In genomic region chr1:109090100-109090414, GRCh38 we compare ENCODE assay signal across 8 cellular contexts. TPM values are rescaled to one million over a fixed set of nuclear protein-coding genes. Genes with fewer than 3 reads are reported as not detected.
DNase-seq lines count a peak whose midpoint lies in the region; ATAC-seq and TF ChIP-seq lines count a peak whose summit lies in the region.
"Not testable (repeated sequence)": the region's sequence is repeated elsewhere in the genome, so short reads cannot be mapped to it uniquely, and the experiment has no call there.

No MANE protein-coding gene starts in this region.

- DNase-seq in AG04450 (ENCODE audit: low read depth, low spot score); Panc1 (ENCODE audit: low read depth, low spot score); activated T-helper 1 cell treated with anti-CD3 and anti-CD28 coated beads, Interleukin-12 subunit alpha, Interleukin-12 subunit beta, Interleukin-2, Interleukin-4 antibody, amounts not matched to agents 30 ng/mL and 10 ng/mL and 1 ng/mL, durations not matched to agents 14 hours and 24 hours and 36 hours (ENCODE audit: low spot score); naive B cell; stimulated activated effector memory CD8-positive, alpha-beta T cell treated with anti-CD3 and anti-CD28 coated beads, Interleukin-12 subunit alpha, Interleukin-12 subunit beta, amount 100 ng/mL, for 72 hours (ENCODE audit: low spot score in 2 of 2): not testable (repeated sequence)
- peak in 1 of 3 donors; percentile 64 for DNase-seq in right cardiac atrium

- peak overlapping the region; percentile 92 for H3K4me3 Mint-ChIP-seq in activated T-helper 1 cell treated with anti-CD3 and anti-CD28 coated beads, Interleukin-12 subunit alpha, Interleukin-12 subunit beta, Interleukin-2, Interleukin-4 antibody, amounts not matched to agents 30 ng/mL and 10 ng/mL and 1 ng/mL, durations not matched to agents 14 hours and 24 hours and 36 hours
- H3K4me3 Mint-ChIP-seq in dendritic cell treated with granulocyte-macrophage colony-stimulating factor and Interleukin-4, amounts not matched to agents 40 ng/mL and 50 ng/mL, for 4 days: peak overlapping the region; percentile 97
- peak overlapping the region; percentile 90 to 98 (median 94) for H3K4me3 Mint-ChIP-seq in naive B cell
- peak overlapping the region; percentile 95 for H3K4me3 Mint-ChIP-seq in stimulated activated effector memory CD8-positive, alpha-beta T cell treated with anti-CD3 and anti-CD28 coated beads, Interleukin-12 subunit alpha, Interleukin-12 subunit beta, amount 100 ng/mL, for 72 hours

- H3K4me1 ChIP-seq in HEK293 (ENCODE audit: control insufficient read depth, insufficient read depth, low read length); right cardiac atrium (ENCODE audit: control insufficient read depth, insufficient read depth, low read length): not testable (repeated sequence)
- peaks cover 19% of the 10 kb centered on the region for H3K4me1 ChIP-seq in Panc1 (ENCODE audit: control insufficient read depth, insufficient read depth, low read length)

- H3K4me3 ChIP-seq in AG04450 (ENCODE audit: low read depth, low read length) (peak overlapping the region; percentile 92), HEK293 (ENCODE audit: low read depth, low read length) (peak overlapping the region; percentile 98), Panc1 (ENCODE audit: low read depth in 2 of 2, low read length in 2 of 2) (peak overlapping the region; percentile 61 to 90), right cardiac atrium (ENCODE audit: low read length) (peak overlapping the region; percentile 82)

- H3K36me3 Mint-ChIP-seq in activated T-helper 1 cell treated with anti-CD3 and anti-CD28 coated beads, Interleukin-12 subunit alpha, Interleukin-12 subunit beta, Interleukin-2, Interleukin-4 antibody, amounts not matched to agents 30 ng/mL and 10 ng/mL and 1 ng/mL, durations not matched to agents 14 hours and 24 hours and 36 hours (ENCODE audit: low read depth): peaks cover 23% of the 10 kb centered on the region
- H3K36me3 Mint-ChIP-seq in dendritic cell treated with granulocyte-macrophage colony-stimulating factor and Interleukin-4, amounts not matched to agents 40 ng/mL and 50 ng/mL, for 4 days (ENCODE audit: low read depth): peaks cover 50% of the 10 kb centered on the region
- not testable (repeated sequence) for H3K36me3 Mint-ChIP-seq in naive B cell
- peaks cover 44% of the 10 kb centered on the region for H3K36me3 Mint-ChIP-seq in stimulated activated effector memory CD8-positive, alpha-beta T cell treated with anti-CD3 and anti-CD28 coated beads, Interleukin-12 subunit alpha, Interleukin-12 subunit beta, amount 100 ng/mL, for 72 hours

- in situ Hi-C loops in Panc1 (cut with HindIII; ENCODE audit: low pct_unique_long_range_greater_than_20kb, low sequenced_read_pairs): not testable (repeated sequence)

- WGBS in right cardiac atrium: 33% methylated on average over 21 of the region's 21 CpGs

- BruUV-seq in Panc1 (replicated peaks; lab: Mats Ljungman, UMichigan): not testable (repeated sequence)

- CTCF ChIA-PET in AG04450 (lab: Charles Lee) (interaction anchor here (1.0 to 2.8 kb wide), 2 partner anchors 10 to 23 kb away, joined by 3 to 15 read pairs; a partner anchor contains a TSS), HEK293 (lab: Yijun Ruan, JAX) (interaction anchor here (0.6 to 2.2 kb wide), 5 partner anchors 8 to 1815 kb away, joined by 3 to 13 read pairs (median 3); a partner anchor contains a TSS), Panc1 (lab: Charles Lee) (interaction anchor here (1.2 kb wide), 1 partner anchor 10 kb away, joined by 12 read pairs; no protein-coding TSS in a partner anchor)

- H3K27me3 ChIP-seq in AG04450 (ENCODE audit: control insufficient read depth, insufficient read depth, low read length); Panc1 (ENCODE audit: control insufficient read depth, insufficient read depth, low read length); right cardiac atrium (ENCODE audit: control insufficient read depth, insufficient read depth): not testable (repeated sequence)

- not testable (repeated sequence) for H3K27me3 Mint-ChIP-seq in activated T-helper 1 cell treated with anti-CD3 and anti-CD28 coated beads, Interleukin-12 subunit alpha, Interleukin-12 subunit beta, Interleukin-2, Interleukin-4 antibody, amounts not matched to agents 30 ng/mL and 10 ng/mL and 1 ng/mL, durations not matched to agents 14 hours and 24 hours and 36 hours (ENCODE audit: insufficient read depth); dendritic cell treated with granulocyte-macrophage colony-stimulating factor and Interleukin-4, amounts not matched to agents 40 ng/mL and 50 ng/mL, for 4 days; naive B cell

- H3K36me3 ChIP-seq in HEK293 (ENCODE audit: control insufficient read depth in 2 of 2, insufficient read depth in 1 of 2, low read length in 2 of 2): peaks cover 3 to 17% of the 10 kb centered on the region in 2 experiments; a peak in 2 of 3 replicates
- H3K36me3 ChIP-seq in Panc1 (ENCODE audit: control insufficient read depth, insufficient read depth, low read length): not testable (repeated sequence)

- TF ChIP-seq CTCF in AG04450 (IDR thresholded peaks at IDR 0.05; ENCODE audit: low read depth, low read length); HEK293 (tag by site-specific recombination; IDR thresholded peaks at IDR 0.05); Panc1 (IDR thresholded peaks at IDR 0.05): not testable (repeated sequence)

- peak overlapping the region; percentile 93 for H3K27ac Mint-ChIP-seq in activated T-helper 1 cell treated with anti-CD3 and anti-CD28 coated beads, Interleukin-12 subunit alpha, Interleukin-12 subunit beta, Interleukin-2, Interleukin-4 antibody, amounts not matched to agents 30 ng/mL and 10 ng/mL and 1 ng/mL, durations not matched to agents 14 hours and 24 hours and 36 hours
- peak overlapping the region; percentile 97 for H3K27ac Mint-ChIP-seq in dendritic cell treated with granulocyte-macrophage colony-stimulating factor and Interleukin-4, amounts not matched to agents 40 ng/mL and 50 ng/mL, for 4 days
- peak overlapping the region; percentile 98 to 100 (median 99) for H3K27ac Mint-ChIP-seq in naive B cell
- H3K27ac Mint-ChIP-seq in stimulated activated effector memory CD8-positive, alpha-beta T cell treated with anti-CD3 and anti-CD28 coated beads, Interleukin-12 subunit alpha, Interleukin-12 subunit beta, amount 100 ng/mL, for 72 hours: peak overlapping the region; percentile 94

- peak overlapping the region; percentile 99 for H3K27ac ChIP-seq in AG04450 (ENCODE audit: low read depth, low read length)
- H3K27ac ChIP-seq in HEK293 (ENCODE audit: extremely low read depth, low read depth, low read length): peak overlapping the region; percentile 64
- peak overlapping the region; percentile 95 for H3K27ac ChIP-seq in Panc1 (ENCODE audit: low read length)
- peak overlapping the region; percentile 97 for H3K27ac ChIP-seq in right cardiac atrium (ENCODE audit: low read length)

- intact Hi-C loops in Panc1 (cut with micrococcal nuclease; ENCODE audit: unreplicated experiment): loop anchor here (5.0 kb wide), 1 partner anchor 107 kb away; no protein-coding TSS in a partner anchor
- intact Hi-C loops in activated T-helper 1 cell treated with anti-CD3 and anti-CD28 coated beads, Interleukin-12 subunit alpha, Interleukin-12 subunit beta, Interleukin-2, Interleukin-4 antibody, amounts not matched to agents 30 ng/mL and 10 ng/mL and 1 ng/mL, durations not matched to agents 14 hours and 24 hours and 36 hours (cut with micrococcal nuclease): loop anchor here (1.0 to 5.0 kb wide), 12 partner anchors 10 to 1249 kb away; partner anchors contain the start of genes CLCC1, PRPF38B, PSMA5 and RBM15
- intact Hi-C loops in dendritic cell treated with granulocyte-macrophage colony-stimulating factor and Interleukin-4, amounts not matched to agents 40 ng/mL and 50 ng/mL, for 4 days (cut with micrococcal nuclease): loop anchor here (1.0 to 2.0 kb wide), 2 partner anchors 14 to 47 kb away; partner anchors contain the start of genes TAF13 and WDR47
- intact Hi-C loops in right cardiac atrium (cut with DNase I): not testable (repeated sequence)

- not testable (repeated sequence) for H3K9me3 ChIP-seq in AG04450 (ENCODE audit: control insufficient read depth, insufficient read depth, low read length); HEK293 (ENCODE audit: control insufficient read depth, insufficient read depth, low read depth, low read length); Panc1 (ENCODE audit: control insufficient read depth, insufficient read depth, low read depth, low read length); right cardiac atrium (ENCODE audit: control insufficient read depth, low read length)

- H3K4me1 Mint-ChIP-seq in activated T-helper 1 cell treated with anti-CD3 and anti-CD28 coated beads, Interleukin-12 subunit alpha, Interleukin-12 subunit beta, Interleukin-2, Interleukin-4 antibody, amounts not matched to agents 30 ng/mL and 10 ng/mL and 1 ng/mL, durations not matched to agents 14 hours and 24 hours and 36 hours (ENCODE audit: low read depth): peaks cover 21% of the 10 kb centered on the region
- H3K4me1 Mint-ChIP-seq in dendritic cell treated with granulocyte-macrophage colony-stimulating factor and Interleukin-4, amounts not matched to agents 40 ng/mL and 50 ng/mL, for 4 days (ENCODE audit: low read depth): peaks cover 26% of the 10 kb centered on the region
- H3K4me1 Mint-ChIP-seq in naive B cell: peaks cover 26 to 46% (median 31%) of the 10 kb centered on the region in 3 donors
- H3K4me1 Mint-ChIP-seq in stimulated activated effector memory CD8-positive, alpha-beta T cell treated with anti-CD3 and anti-CD28 coated beads, Interleukin-12 subunit alpha, Interleukin-12 subunit beta, amount 100 ng/mL, for 72 hours: peaks cover 12% of the 10 kb centered on the region

- H3K9me3 Mint-ChIP-seq in activated T-helper 1 cell treated with anti-CD3 and anti-CD28 coated beads, Interleukin-12 subunit alpha, Interleukin-12 subunit beta, Interleukin-2, Interleukin-4 antibody, amounts not matched to agents 30 ng/mL and 10 ng/mL and 1 ng/mL, durations not matched to agents 14 hours and 24 hours and 36 hours; dendritic cell treated with granulocyte-macrophage colony-stimulating factor and Interleukin-4, amounts not matched to agents 40 ng/mL and 50 ng/mL, for 4 days; naive B cell; stimulated activated effector memory CD8-positive, alpha-beta T cell treated with anti-CD3 and anti-CD28 coated beads, Interleukin-12 subunit alpha, Interleukin-12 subunit beta, amount 100 ng/mL, for 72 hours: not testable (repeated sequence)

- POLR2A ChIA-PET in AG04450 (lab: Yijun Ruan, JAX): interaction anchor here (1.1 to 2.7 kb wide), 4 partner anchors 10 to 48 kb away, joined by 4 to 55 read pairs (median 8); partner anchors contain the start of genes TAF13 and WDR47
- POLR2A ChIA-PET in HEK293 (lab: Yijun Ruan, JAX): interaction anchor here (0.6 to 3.4 kb wide), 5 partner anchors 10 to 49 kb away, joined by 3 to 68 read pairs (median 6); partner anchors contain the start of genes TAF13 and WDR47
- POLR2A ChIA-PET in Panc1 (lab: Charles Lee): interaction anchor here (0.7 kb wide), 1 partner anchor 1003 kb away, joined by 6 read pairs; no protein-coding TSS in a partner anchor

- ATAC-seq in Panc1 (peak; percentile 3), naive B cell (ENCODE audit: low read depth in 2 of 2) (peak; percentile 63 to 65)
- not testable (repeated sequence) for ATAC-seq in right cardiac atrium; stimulated activated effector memory CD8-positive, alpha-beta T cell treated with anti-CD3 and anti-CD28 coated beads, Interleukin-12 subunit alpha, Interleukin-12 subunit beta, amount 100 ng/mL, for 72 hours

RNA-seq across cellular contexts. Expression of gene TMEM167B, which starts 0.5 kb away (rescaled TPM):
- 38.8 and 39.0 TPM in 2 replicates for polyA plus RNA-seq in AG04450 (2011; rRNA removed)
- 16.9 and 20.0 TPM in 2 replicates for polyA minus RNA-seq in AG04450 (2011; rRNA and poly(A)+ RNA removed)
- 18.1 TPM for total RNA-seq in Panc1 (2021; ENCODE audit: unreplicated experiment)
- polyA plus RNA-seq in Panc1 (2012; ENCODE audit: insufficient read length): 11.3 TPM
- 26.2 and 27.6 TPM in 2 replicates for total RNA-seq in activated T-helper 1 cell treated with anti-CD3 and anti-CD28 coated beads, Interleukin-12 subunit alpha, Interleukin-12 subunit beta, Interleukin-2, Interleukin-4 antibody, amounts not matched to agents 30 ng/mL and 10 ng/mL and 1 ng/mL, durations not matched to agents 14 hours and 24 hours and 36 hours
- total RNA-seq in right cardiac atrium: 10 to 100 TPM; 38.2 to 60.6 (median 48.5) TPM
- polyA plus RNA-seq in right cardiac atrium: 17.1 TPM
- polyA plus RNA-seq in naive B cell (ENCODE audit: low read depth in 6 of 6): 10 to 100 TPM; 20.8 to 44.2 (median 36.0) TPM

RNA-seq across cellular contexts. Expression of gene TAF13, which starts 14.3 kb away (rescaled TPM):
- polyA plus RNA-seq in AG04450 (2011; rRNA removed) (61.8 and 81.9 TPM in 2 replicates), right cardiac atrium (56.7 TPM), naive B cell (ENCODE audit: low read depth in 6 of 6) (1 to 10 TPM in 4 of 6 donors, under 1 TPM in 2; 0.43 to 2.3 (median 1.2) TPM)
- polyA minus RNA-seq in AG04450 (2011; rRNA and poly(A)+ RNA removed): 21.5 and 42.1 TPM in 2 replicates
- total RNA-seq in Panc1 (2021; ENCODE audit: unreplicated experiment) (28.9 TPM), right cardiac atrium (10 to 100 TPM; 59.2 to 67.3 (median 64.5) TPM)
- polyA plus RNA-seq in Panc1 (2012; ENCODE audit: insufficient read length): 14.4 TPM
- 28.8 and 32.6 TPM in 2 replicates for total RNA-seq in activated T-helper 1 cell treated with anti-CD3 and anti-CD28 coated beads, Interleukin-12 subunit alpha, Interleukin-12 subunit beta, Interleukin-2, Interleukin-4 antibody, amounts not matched to agents 30 ng/mL and 10 ng/mL and 1 ng/mL, durations not matched to agents 14 hours and 24 hours and 36 hours

RNA-seq across cellular contexts. Expression of gene ELAPOR1, which starts 23.9 kb away (rescaled TPM):
- 0.88 and 0.94 TPM in 2 replicates for polyA plus RNA-seq in AG04450 (2011; rRNA removed)
- 1.2 and 1.3 TPM in 2 replicates for polyA minus RNA-seq in AG04450 (2011; rRNA and poly(A)+ RNA removed)
- 0.28 TPM for total RNA-seq in Panc1 (2021; ENCODE audit: unreplicated experiment)
- 0.16 TPM for polyA plus RNA-seq in Panc1 (2012; ENCODE audit: insufficient read length)
- total RNA-seq in activated T-helper 1 cell treated with anti-CD3 and anti-CD28 coated beads, Interleukin-12 subunit alpha, Interleukin-12 subunit beta, Interleukin-2, Interleukin-4 antibody, amounts not matched to agents 30 ng/mL and 10 ng/mL and 1 ng/mL, durations not matched to agents 14 hours and 24 hours and 36 hours: 32.7 and 38.5 TPM in 2 replicates
- under 1 TPM; 0.28 to 0.51 (median 0.30) TPM for total RNA-seq in right cardiac atrium
- polyA plus RNA-seq in right cardiac atrium: 0.18 TPM
- under 1 TPM in 3 of 6 donors, not detected in 3; 0.04 to 0.65 (median 0.62) TPM for polyA plus RNA-seq in naive B cell (ENCODE audit: low read depth in 6 of 6)

RNA-seq across cellular contexts. Expression of gene WDR47, which starts 48.2 kb away (rescaled TPM):
- polyA plus RNA-seq in AG04450 (2011; rRNA removed) (14.6 and 23.1 TPM in 2 replicates), right cardiac atrium (5.2 TPM), naive B cell (ENCODE audit: low read depth in 6 of 6) (1 to 10 TPM; 3.4 to 8.7 (median 6.5) TPM)
- 10.8 and 19.0 TPM in 2 replicates for polyA minus RNA-seq in AG04450 (2011; rRNA and poly(A)+ RNA removed)
- total RNA-seq in Panc1 (2021; ENCODE audit: unreplicated experiment) (9.6 TPM), right cardiac atrium (10 to 100 TPM; 14.6 to 19.0 (median 16.6) TPM)
- polyA plus RNA-seq in Panc1 (2012; ENCODE audit: insufficient read length): 9.6 TPM
- 11.5 and 14.4 TPM in 2 replicates for total RNA-seq in activated T-helper 1 cell treated with anti-CD3 and anti-CD28 coated beads, Interleukin-12 subunit alpha, Interleukin-12 subunit beta, Interleukin-2, Interleukin-4 antibody, amounts not matched to agents 30 ng/mL and 10 ng/mL and 1 ng/mL, durations not matched to agents 14 hours and 24 hours and 36 hours

Comparison
In these comparisons a context has a peak if more than half of its experiments do, and no peak if none do; other contexts are left out.
1. RNA of gene ELAPOR1, which starts 23.9 kb away (total RNA-seq): 32.7 to 38.5 TPM in activated T-helper 1 cell treated with anti-CD3 and anti-CD28 coated beads, Interleukin-12 subunit alpha, Interleukin-12 subunit beta, Interleukin-2, Interleukin-4 antibody, amounts not matched to agents 30 ng/mL and 10 ng/mL and 1 ng/mL, durations not matched to agents 14 hours and 24 hours and 36 hours; 0.28 to 0.51 TPM in right cardiac atrium and 0.28 TPM in Panc1 (single experiment); every median in the first group is over 10 times any median in the second.
2. Peak in every context shown above with its lines, with median percentiles within 50 percentile points of each other: H3K27ac ChIP-seq, H3K4me3 ChIP-seq, H3K27ac Mint-ChIP-seq and H3K4me3 Mint-ChIP-seq.